In the genomic region with DNA sequence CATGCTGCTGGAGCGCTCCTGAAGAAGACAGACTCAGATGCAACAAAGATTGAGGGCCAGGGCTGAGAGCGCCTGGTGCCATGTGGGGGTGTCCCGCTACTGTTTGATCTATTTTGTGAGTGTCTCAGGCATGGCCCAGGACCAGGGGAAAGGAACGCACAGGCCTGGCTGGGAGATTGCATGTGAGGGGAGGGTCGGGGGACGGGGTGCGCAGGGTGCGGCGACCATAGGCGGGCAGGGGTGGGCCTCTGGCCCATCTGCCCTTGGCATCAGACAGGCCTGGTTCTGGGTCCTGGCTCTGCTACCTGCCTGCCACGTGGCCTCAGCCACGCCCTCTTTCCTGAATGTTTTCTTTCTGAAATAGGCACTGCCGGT, we compare ENCODE assay signal across 15 cellular contexts. TPM values are rescaled to one million over a fixed set of nuclear protein-coding genes. Genes with fewer than 3 reads are reported as not detected.
DNase-seq lines count a peak whose midpoint lies in the region; ATAC-seq and TF ChIP-seq lines count a peak whose summit lies in the region.
"Had no signal": no experiment of that assay in that cellular context is flagged by ENCODE, and none has a peak within 500 bp of the region (broad histone marks: within the 10 kb centered on the region; RNA-seq: fewer than 3 reads in every experiment).

No MANE protein-coding gene starts in this region.

- intact Hi-C loops in psoas muscle (cut with DNase I), result no loop called here
- intact Hi-C loops in A673 (cut with micrococcal nuclease; ENCODE audit: unreplicated experiment), result no loop called here

- no TSS peak for BruUV-seq in A673 (replicated peaks; lab: Mats Ljungman, UMichigan)

- ATAC-seq in psoas muscle, result no peak
- ATAC-seq in activated CD4-positive, CD25-positive, alpha-beta regulatory T cell treated with anti-CD3 and anti-CD28 coated beads, Interleukin-2, amount 50 U/mL, for 24 hours, result no peak

- H3K9me3 ChIP-seq in BE2C, result no peaks in the 10 kb centered on the region
- no peaks in the 10 kb centered on the region for H3K9me3 ChIP-seq in psoas muscle
- H3K9me3 ChIP-seq in A673 (ENCODE audit: low read depth, low read length, poor library complexity, severe bottlenecking), result no peaks in the 10 kb centered on the region

- TF ChIP-seq CTCF in BE2C (IDR thresholded peaks at IDR 0.05; ENCODE audit: low read depth, low read length) (no peak), psoas muscle (IDR thresholded peaks at IDR 0.05) (no peak), A673 (conservative IDR thresholded peaks at IDR 0.05; ENCODE audit: low read depth, low read length) (no peak)

- H3K4me3 ChIP-seq in BE2C (ENCODE audit: low read depth, low read length), result no peak overlapping the region
- H3K4me3 ChIP-seq in psoas muscle, result no peak overlapping the region
- no peak overlapping the region for H3K4me3 ChIP-seq in A673 (ENCODE audit: low read depth, low read length, poor library complexity, severe bottlenecking)

- H3K27ac ChIP-seq in psoas muscle (no peak overlapping the region), A673 (ENCODE audit: low read depth, low read length, poor library complexity, severe bottlenecking) (no peak overlapping the region)
- H3K27ac ChIP-seq: KMS-11 had no signal

- POLR2A ChIA-PET in A673 (lab: Charles Lee; ENCODE audit: low non-redundant PET), result no interaction called here

- H3K36me3 ChIP-seq in BE2C (peaks cover 39% of the 10 kb centered on the region), psoas muscle (ENCODE audit: insufficient read depth in 1 of 2, low read depth in 1 of 2) (no peaks in the 10 kb centered on the region), A673 (ENCODE audit: insufficient read depth, low read length, poor library complexity, severe bottlenecking) (no peaks in the 10 kb centered on the region)

- H3K4me1 ChIP-seq in BE2C (peaks cover 6% of the 10 kb centered on the region), psoas muscle (no peaks in the 10 kb centered on the region), A673 (ENCODE audit: insufficient read depth, low read length, poor library complexity, severe bottlenecking) (no peaks in the 10 kb centered on the region)

- H3K27me3 ChIP-seq in BE2C (no peaks in the 10 kb centered on the region), psoas muscle (ENCODE audit: insufficient read depth in 3 of 3, low read length in 2 of 3) (no peaks in the 10 kb centered on the region), A673 (replicated peaks; ENCODE audit: insufficient read depth, low read depth, low read length, poor library complexity) (no peaks in the 10 kb centered on the region)

- DNase-seq in 8988T, result peak; percentile 14
- DNase-seq in BE2C, result peak; percentile 8
- DNase-seq in islet precursor cell, result peak; percentile 29
- DNase-seq in psoas muscle, result peak; percentile 8 to 33
- DNase-seq in occipital lobe (lab: John Stamatoyannopoulos, UW), result no peak
- no peak for DNase-seq in A673 (ENCODE audit: low spot score)
- DNase-seq: C1 segment of cervical spinal cord, DMS153, EL, NCI-H1092, NCI-H1694, NCI-H774, SHP77 treated with DMSO at 0.1 percent for 48 hours had no signal

- CTCF ChIA-PET in A673 (lab: Charles Lee), result no interaction called here

- 90 to 93% (median 93%) methylated on average over 13 of the region's 13 CpGs for WGBS in psoas muscle, 3 donors

RNA-seq across cellular contexts. Expression of a gene that starts 47.5 kb away (rescaled TPM):
- polyA plus RNA-seq in BE2C (2012; ENCODE audit: insufficient read depth, insufficient read length, low read depth), result 178 TPM
- total RNA-seq in psoas muscle (1 to 10 TPM in 2 of 4 donors, under 1 TPM in 2; 0.13 to 1.0 (median 0.91) TPM), occipital lobe (8.1 TPM), A673 (2021) (0.84 and 1.3 TPM in 2 replicates)
- under 1 TPM in 2 of 3 donors, not detected in 1; 0.08 to 0.14 TPM for polyA plus RNA-seq in psoas muscle

Comparison
In these comparisons a context has a peak if more than half of its experiments do, and no peak if none do; other contexts are left out.
1. DNase-seq: peak in 8988T (single experiment), BE2C (single experiment), islet precursor cell (single experiment) and psoas muscle (2 of 2); none in occipital lobe (single experiment) and A673 (single experiment).